In genomic region chr9:95729669-95730368, GRCh38 we compare ENCODE assay signal across 17 cellular contexts.
DNase-seq lines count a peak whose midpoint lies in the region; ATAC-seq and TF ChIP-seq lines count a peak whose summit lies in the region.
"Had no signal": no experiment of that assay in that cellular context is flagged by ENCODE, and none has a peak within 500 bp of the region (broad histone marks: within the 10 kb centered on the region; RNA-seq: fewer than 3 reads in every experiment).

No MANE protein-coding gene starts in this region.

- no peaks in the 10 kb centered on the region for H3K4me1 ChIP-seq in psoas muscle
- no peaks in the 10 kb centered on the region for H3K4me1 ChIP-seq in GM23248 (ENCODE audit: insufficient read depth)
- no peaks in the 10 kb centered on the region for H3K4me1 ChIP-seq in A673 (ENCODE audit: insufficient read depth, low read length, poor library complexity, severe bottlenecking)

- no peaks in the 10 kb centered on the region for H3K79me2 ChIP-seq in GM23248 (ENCODE audit: insufficient read depth)

- POLR2A ChIA-PET in A673 (lab: Charles Lee; ENCODE audit: low non-redundant PET) = no interaction called here

- CTCF ChIA-PET in A673 (lab: Charles Lee) = no interaction called here

- H3K27ac ChIP-seq in 22Rv1 = peak overlapping the region; percentile 68
- H3K27ac ChIP-seq in psoas muscle = no peak overlapping the region
- H3K27ac ChIP-seq in GM23248 = no peak overlapping the region
- H3K27ac ChIP-seq in A673 (ENCODE audit: low read depth, low read length, poor library complexity, severe bottlenecking) = no peak overlapping the region
- H3K27ac ChIP-seq: C4-2B had no signal

- no peak overlapping the region for H2AFZ ChIP-seq in GM23248
- H2AFZ ChIP-seq: GM23338 had no signal

- no peaks in the 10 kb centered on the region for H3K27me3 ChIP-seq in psoas muscle (ENCODE audit: insufficient read depth in 3 of 3, low read length in 2 of 3)
- H3K27me3 ChIP-seq in GM23248 (replicated peaks; ENCODE audit: insufficient read depth) = peaks cover 9% of the 10 kb centered on the region; the same call in 1 of the 2 replicates
- no peaks in the 10 kb centered on the region for H3K27me3 ChIP-seq in A673 (replicated peaks; ENCODE audit: insufficient read depth, low read depth, low read length, poor library complexity)
- H3K27me3 ChIP-seq: BE2C had no signal

- H3F3A ChIP-seq in GM23248 (ENCODE audit: insufficient read depth) = no peaks in the 10 kb centered on the region

- H3K36me3 ChIP-seq in psoas muscle (ENCODE audit: insufficient read depth in 1 of 2, low read depth in 1 of 2) (no peaks in the 10 kb centered on the region), GM23248 (ENCODE audit: low read depth) (no peaks in the 10 kb centered on the region), A673 (ENCODE audit: insufficient read depth, low read length, poor library complexity, severe bottlenecking) (no peaks in the 10 kb centered on the region)
- H3K36me3 ChIP-seq: BE2C had no signal

- no peak for TF ChIP-seq CTCF in 22Rv1 (IDR thresholded peaks at IDR 0.05)
- TF ChIP-seq CTCF in psoas muscle (IDR thresholded peaks at IDR 0.05) = no peak
- TF ChIP-seq CTCF in A673 (conservative IDR thresholded peaks at IDR 0.05; ENCODE audit: low read depth, low read length) = no peak

- no peak overlapping the region for H3K4me2 ChIP-seq in GM23248 (ENCODE audit: unreplicated experiment)
- H3K4me2 ChIP-seq: GM23338 had no signal

- 70 to 73% (median 70%) methylated on average over 5 of the region's 5 CpGs for WGBS in psoas muscle, 3 donors
- WGBS in GM23248 (ENCODE audit: low coverage in 1 of 2, low lambda C conversion rate in 2 of 2, missing lambda C conversion rate in 2 of 2), 2 experiments = 72 to 78% methylated on average over 5 of the region's 5 CpGs

- intact Hi-C loops in left colon (cut with DNase I, micrococcal nuclease) (loop anchor here in 1 of 2 donors (10.0 kb wide), 2 partner anchors 285 to 495 kb away; no protein-coding TSS in a partner anchor), psoas muscle (cut with DNase I) (loop anchor here (5.0 to 10.0 kb wide), 3 partner anchors 55 to 485 kb away; no protein-coding TSS in a partner anchor), A673 (cut with micrococcal nuclease; ENCODE audit: unreplicated experiment) (loop anchor here (5.0 to 10.0 kb wide), 2 partner anchors 145 to 487 kb away; partner anchors contain the start of gene ERCC6L2)

- in situ Hi-C loops in GM23248 (cut with MboI) = loop anchor here (25.0 kb wide), 1 partner anchor 482 kb away; no protein-coding TSS in a partner anchor

- no peaks in the 10 kb centered on the region for H4K20me1 ChIP-seq in GM23248 (ENCODE audit: insufficient read depth)

- H3K9ac ChIP-seq in GM23248 = no peak overlapping the region

- ATAC-seq in left colon (peak; percentile 78), psoas muscle (no peak)

- no peaks in the 10 kb centered on the region for H3K9me2 ChIP-seq in GM23248 (ENCODE audit: insufficient read depth)

- H3K9me3 ChIP-seq in psoas muscle (no peaks in the 10 kb centered on the region), GM23248 (ENCODE audit: low read depth) (no peaks in the 10 kb centered on the region), A673 (ENCODE audit: low read depth, low read length, poor library complexity, severe bottlenecking) (no peaks in the 10 kb centered on the region)
- H3K9me3 ChIP-seq: BE2C had no signal

- DNase-seq in HuH-7 (ENCODE audit: low spot score) (peak; percentile 61), NCI-H748 treated with DMSO at 0.1 percent for 48 hours (lab: John Stamatoyannopoulos, UW) (peak; percentile 45), left colon (no peak), psoas muscle (no peak), GM23248 (no peak), activated T-cell treated with anti-CD3 and anti-CD28 coated beads for 4 hours (no peak), A673 (ENCODE audit: low spot score) (no peak)
- DNase-seq: BE2C; CD4-positive, alpha-beta memory T cell; DMS153; DMS79 treated with DMSO at 0.1 percent for 48 hours; EL; H9; KBM-7 had no signal

- no peak overlapping the region for H3K4me3 ChIP-seq in psoas muscle
- H3K4me3 ChIP-seq in GM23248 = no peak overlapping the region
- no peak overlapping the region for H3K4me3 ChIP-seq in A673 (ENCODE audit: low read depth, low read length, poor library complexity, severe bottlenecking)
- H3K4me3 ChIP-seq: GM23338 had no signal

- no TSS peak for BruUV-seq in A673 (replicated peaks; lab: Mats Ljungman, UMichigan)

Comparison
In these comparisons a context has a peak if more than half of its experiments do, and no peak if none do; other contexts are left out.
1. DNase-seq: peak in HuH-7 (single experiment) and NCI-H748 treated with DMSO at 0.1 percent for 48 hours (single experiment); none in left colon (0 of 2), psoas muscle (0 of 2), GM23248 (single experiment), activated T-cell treated with anti-CD3 and anti-CD28 coated beads for 4 hours (single experiment) and A673 (single experiment).